1 cellular context compared by ENCODE assay signal in the genomic region with DNA sequence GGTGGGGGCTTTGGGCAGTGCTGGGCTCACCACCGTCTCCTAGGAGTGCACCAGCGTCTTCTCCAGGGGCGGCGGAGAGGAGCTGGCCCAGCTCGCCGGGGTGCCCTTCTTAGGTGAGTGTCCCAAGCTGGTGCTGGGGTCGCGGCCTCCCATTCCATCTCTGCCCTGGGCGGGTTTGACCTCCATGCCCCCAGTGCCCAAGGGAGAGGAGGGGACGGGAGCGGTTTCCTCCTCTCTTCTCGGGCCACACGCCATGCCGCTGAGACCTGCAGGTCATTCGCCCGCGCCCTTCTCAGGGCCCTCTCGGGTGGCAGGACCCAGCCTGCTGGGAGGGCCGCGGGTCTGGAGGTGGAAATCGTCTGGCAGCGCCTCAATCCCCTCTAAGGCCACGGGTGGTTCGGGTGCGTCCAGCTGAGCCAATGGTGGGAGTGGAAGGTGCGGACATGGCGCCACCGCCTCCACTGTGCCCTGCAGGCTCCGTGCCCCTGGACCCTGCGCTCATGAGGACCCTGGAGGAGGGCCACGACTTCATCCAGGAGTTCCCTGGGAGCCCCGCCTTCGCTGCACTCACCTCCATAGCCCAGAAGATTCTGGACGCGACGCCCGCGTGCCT.
A peak's percentile ranks its signal among the peaks of the same experiment; 100 is the strongest.
TF ChIP-seq lines count a peak whose summit lies in the region.

No MANE protein-coding gene starts in this region.

TF ChIP-seq in HepG2, 621 proteins besides CTCF, POLR2A, EP300 and RAD21:
- TF ChIP-seq SIX4 (CRISPR knock-in tag; IDR thresholded peaks at IDR 0.05) (no peak), RBFOX2 (IDR thresholded peaks at IDR 0.05; ENCODE audit: low read depth, low read length) (peak; percentile 38; the same call in 1 of the 2 replicates)
- TF ChIP-seq, protein P1, sequence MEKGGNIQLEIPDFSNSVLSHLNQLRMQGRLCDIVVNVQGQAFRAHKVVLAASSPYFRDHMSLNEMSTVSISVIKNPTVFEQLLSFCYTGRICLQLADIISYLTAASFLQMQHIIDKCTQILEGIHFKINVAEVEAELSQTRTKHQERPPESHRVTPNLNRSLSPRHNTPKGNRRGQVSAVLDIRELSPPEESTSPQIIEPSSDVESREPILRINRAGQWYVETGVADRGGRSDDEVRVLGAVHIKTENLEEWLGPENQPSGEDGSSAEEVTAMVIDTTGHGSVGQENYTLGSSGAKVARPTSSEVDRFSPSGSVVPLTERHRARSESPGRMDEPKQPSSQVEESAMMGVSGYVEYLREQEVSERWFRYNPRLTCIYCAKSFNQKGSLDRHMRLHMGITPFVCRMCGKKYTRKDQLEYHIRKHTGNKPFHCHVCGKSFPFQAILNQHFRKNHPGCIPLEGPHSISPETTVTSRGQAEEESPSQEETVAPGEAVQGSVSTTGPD (CRISPR knock-in tag; IDR thresholded peaks at IDR 0.05), result no peak
